1 cellular context compared by ENCODE assay signal in genomic region chr20:50929299-50930138, GRCh38.
TF ChIP-seq lines count a peak whose summit lies in the region.

No MANE protein-coding gene starts in this region.

TF ChIP-seq in K562, 482 proteins besides CTCF, POLR2A, EP300 and RAD21 (continued from another document):
- no peak for TF ChIP-seq E2F3 (CRISPR knock-in tag; IDR thresholded peaks at IDR 0.05)
- TF ChIP-seq CC2D1A (IDR thresholded peaks at IDR 0.05) = peak; percentile 72; the same call in 1 of the 2 replicates
- no peak for TF ChIP-seq ZNF696 (CRISPR knock-in tag; conservative IDR thresholded peaks at IDR 0.05)
- no peak for TF ChIP-seq CAMTA2 (CRISPR knock-in tag; conservative IDR thresholded peaks at IDR 0.05)
- no peak; the same call in 1 of the 2 replicates for TF ChIP-seq ZBTB49 (CRISPR knock-in tag; IDR thresholded peaks at IDR 0.05; ENCODE audit: borderline replicate concordance)
- TF ChIP-seq ARID3B (CRISPR knock-in tag; IDR thresholded peaks at IDR 0.05; ENCODE audit: borderline replicate concordance) = no peak
- no peak for TF ChIP-seq TCF15 (CRISPR knock-in tag; IDR thresholded peaks at IDR 0.05)
- peak; percentile 59; the same call in 1 of the 2 replicates for TF ChIP-seq CBX5 (IDR thresholded peaks at IDR 0.05; ENCODE audit: borderline replicate concordance, low read depth)
- no peak for TF ChIP-seq YBX1 (IDR thresholded peaks at IDR 0.05)
- no peak for TF ChIP-seq RFX7 (CRISPR knock-in tag; IDR thresholded peaks at IDR 0.05)
- peak; percentile 75 for TF ChIP-seq GATAD2A (IDR thresholded peaks at IDR 0.05)
- TF ChIP-seq MYBL2 (IDR thresholded peaks at IDR 0.05; ENCODE audit: low read depth) = no peak
- no peak for TF ChIP-seq MYBL2 (CRISPR knock-in tag; IDR thresholded peaks at IDR 0.05; ENCODE audit: borderline replicate concordance)
- TF ChIP-seq MCM7 (IDR thresholded peaks at IDR 0.05) = no peak
- TF ChIP-seq ZNF175 (CRISPR knock-in tag; IDR thresholded peaks at IDR 0.05; ENCODE audit: low read depth) = no peak
- TF ChIP-seq ZNF507 (tag; conservative IDR thresholded peaks at IDR 0.05) = no peak
- no peak for TF ChIP-seq SIX5 (IDR thresholded peaks at IDR 0.05; ENCODE audit: borderline replicate concordance in 1 of 2, insufficient read depth in 1 of 2, low read depth in 1 of 2, low read length in 2 of 2)
